ENCODE assay signal across 32 cellular contexts in genomic region chr1:179767996-179768395, GRCh38. TPM values are rescaled to one million over a fixed set of nuclear protein-coding genes. Genes with fewer than 3 reads are reported as not detected.
"Had no signal": no experiment of that assay in that cellular context is flagged by ENCODE, and none has a peak within 500 bp of the region (broad histone marks: within the 10 kb centered on the region; RNA-seq: fewer than 3 reads in every experiment).

No MANE protein-coding gene starts in this region.

- H3K36me3 ChIP-seq: adrenal gland, esophagus muscularis mucosa, gastroesophageal sphincter, heart right ventricle had no signal

- H3K27ac ChIP-seq: body of pancreas, esophagus muscularis mucosa, gastroesophageal sphincter, heart right ventricle, hepatocyte had no signal

- DNase-seq: activated CD4-positive, alpha-beta memory T cell treated with anti-CD3 and anti-CD28 coated beads for 36 hours; activated CD4-positive, alpha-beta T cell treated with anti-CD3 and anti-CD28 coated beads for 36 hours; activated CD4-positive, alpha-beta T cell treated with anti-CD3 and anti-CD28 coated beads, Interleukin-2, amount 10 ng/mL, durations not matched to agents 24 days and 14 days; activated CD4-positive, CD25-positive, alpha-beta regulatory T cell; activated CD4-positive, CD25-positive, alpha-beta regulatory T cell treated with anti-CD3 and anti-CD28 coated beads, Interleukin-2, amount 50 U/mL, for 72 hours; activated CD8-positive, alpha-beta memory T cell treated with anti-CD3 and anti-CD28 coated beads, Interleukin-2, amount 10 ng/mL, durations not matched to agents 7 days and 5 days; activated CD8-positive, alpha-beta memory T cell treated with anti-CD3 and anti-CD28 coated beads, Interleukin-2, amount 50 U/mL, for 4 hours; activated CD8-positive, alpha-beta T cell treated with anti-CD3 and anti-CD28 coated beads, Interleukin-2, amount 10 ng/mL, durations not matched to agents 7 days and 5 days; activated effector memory CD4-positive, alpha-beta T cell treated with anti-CD3 and anti-CD28 coated beads, Interleukin-2, amount 50 U/mL, for 16 hours; activated naive CD4-positive, alpha-beta T cell treated with anti-CD3 and anti-CD28 coated beads for 36 hours; activated naive CD8-positive, alpha-beta T cell treated with anti-CD3 and anti-CD28 coated beads for 36 hours; activated naive CD8-positive, alpha-beta T cell treated with anti-CD3 and anti-CD28 coated beads, Interleukin-2, amount 50 U/mL, for 24 hours; activated T-cell treated with anti-CD3 and anti-CD28 coated beads, Interleukin-2, amount 50 U/mL, for 1 hour; activated T-cell treated with anti-CD3 and anti-CD28 coated beads, Interleukin-2, amount 50 U/mL, for 48 hours; adrenal gland; amygdala; aorta; body of pancreas; cortex of kidney; dermis blood vessel endothelial cell; effector CD4-positive, alpha-beta T cell; effector memory CD8-positive, alpha-beta T cell; erythroblast; foreskin melanocyte; heart right ventricle had no signal

- ATAC-seq: activated CD4-positive, alpha-beta T cell treated with anti-CD3 and anti-CD28 coated beads for 36 hours; activated CD8-positive, alpha-beta memory T cell treated with anti-CD3 and anti-CD28 coated beads, Interleukin-2, amount 10 ng/mL, durations not matched to agents 7 days and 5 days; activated CD8-positive, alpha-beta T cell treated with anti-CD3 and anti-CD28 coated beads, Interleukin-2, amount 10 ng/mL, durations not matched to agents 7 days and 5 days; activated naive CD8-positive, alpha-beta T cell treated with anti-CD3 and anti-CD28 coated beads, Interleukin-2, amount 50 U/mL, for 24 hours; body of pancreas; effector memory CD8-positive, alpha-beta T cell; gastroesophageal sphincter; heart right ventricle had no signal

- H3K79me2 ChIP-seq: hepatocyte had no signal

- H3K27me3 ChIP-seq: adrenal gland, body of pancreas, esophagus muscularis mucosa, hepatocyte had no signal

- H3K9me3 ChIP-seq: adrenal gland, body of pancreas had no signal

- H2AFZ ChIP-seq: hepatocyte had no signal

- H3K4me1 ChIP-seq: adrenal gland, body of pancreas, esophagus muscularis mucosa, gastroesophageal sphincter had no signal

- H3K4me2 ChIP-seq: hepatocyte had no signal

- H3K4me3 ChIP-seq: adrenal gland, body of pancreas, esophagus muscularis mucosa, gastroesophageal sphincter, heart right ventricle, hepatocyte had no signal

RNA-seq across cellular contexts. Expression of gene FAM163A, which starts 24.9 kb away (rescaled TPM):
- total RNA-seq: activated CD4-positive, alpha-beta memory T cell treated with anti-CD3 and anti-CD28 coated beads for 36 hours; activated CD4-positive, alpha-beta T cell treated with anti-CD3 and anti-CD28 coated beads for 36 hours; activated CD4-positive, alpha-beta T cell treated with anti-CD3 and anti-CD28 coated beads, Interleukin-2, amount 10 ng/mL, durations not matched to agents 24 days and 14 days; activated CD8-positive, alpha-beta memory T cell treated with anti-CD3 and anti-CD28 coated beads for 36 hours; activated CD8-positive, alpha-beta memory T cell treated with anti-CD3 and anti-CD28 coated beads, Interleukin-2, amount 10 ng/mL, durations not matched to agents 7 days and 5 days; activated CD8-positive, alpha-beta T cell treated with anti-CD3 and anti-CD28 coated beads, Interleukin-2, amount 10 ng/mL, durations not matched to agents 7 days and 5 days; activated naive CD8-positive, alpha-beta T cell treated with anti-CD3 and anti-CD28 coated beads for 36 hours; activated T-helper 1 cell treated with anti-CD3 and anti-CD28 coated beads, Interleukin-12 subunit alpha, Interleukin-12 subunit beta, Interleukin-2, Interleukin-4 antibody, amounts not matched to agents 30 ng/mL and 10 ng/mL and 1 ng/mL, durations not matched to agents 14 hours and 24 hours and 36 hours; activated T-helper 2 cell treated with anti-CD3 and anti-CD28 coated beads, Interferon-gamma antibody, Interleukin-2, Interleukin-4, amounts not matched to agents 10 μg/mL and 5 μg/mL and 100 μg/mL, durations not matched to agents 14 hours and 24 hours and 36 hours; aorta; chondrocyte had no signal
- polyA plus RNA-seq: aorta had no signal
